13 cellular contexts compared by ENCODE assay signal in genomic region chr6:41964201-41964887, GRCh38. TPM values are rescaled to one million over a fixed set of nuclear protein-coding genes. Genes with fewer than 3 reads are reported as not detected.
DNase-seq lines count a peak whose midpoint lies in the region; ATAC-seq and TF ChIP-seq lines count a peak whose summit lies in the region.
"Had no signal": no experiment of that assay in that cellular context is flagged by ENCODE, and none has a peak within 500 bp of the region (broad histone marks: within the 10 kb centered on the region; RNA-seq: fewer than 3 reads in every experiment).

No MANE protein-coding gene starts in this region.

- no peaks in the 10 kb centered on the region for H3K27me3 ChIP-seq in DND-41 (ENCODE audit: insufficient read depth, low read length, poor library complexity)
- no peaks in the 10 kb centered on the region for H3K27me3 ChIP-seq in Karpas-422 (ENCODE audit: low read length)
- H3K27me3 ChIP-seq: testis had no signal

- H2AFZ ChIP-seq in DND-41 (ENCODE audit: low read depth, low read length) (no peak overlapping the region), Karpas-422 (ENCODE audit: low read length) (no peak overlapping the region)

- peak overlapping the region; percentile 2 for H3K27ac Mint-ChIP-seq in neural crest cell (ENCODE audit: unreplicated experiment)

- no peak overlapping the region; the same call in 1 of the 2 replicates for H3K27ac ChIP-seq in DND-41 (ENCODE audit: low read length)
- H3K27ac ChIP-seq in Karpas-422 (ENCODE audit: low read length), result no peak overlapping the region
- H3K27ac ChIP-seq: testis had no signal

- TF ChIP-seq CTCF in DND-41 (IDR thresholded peaks at IDR 0.05; ENCODE audit: borderline replicate concordance, extremely low read depth, low read length, poor library complexity, severe bottlenecking) (peak; percentile 9), neural crest cell (conservative IDR thresholded peaks at IDR 0.05) (no peak)

- H3K9me3 ChIP-seq in DND-41 (ENCODE audit: insufficient read depth, low read length, severe bottlenecking) (no peaks in the 10 kb centered on the region), Karpas-422 (ENCODE audit: low read length) (no peaks in the 10 kb centered on the region)
- H3K9me3 ChIP-seq: testis had no signal

- H3K4me1 ChIP-seq in DND-41 (ENCODE audit: insufficient read depth, low read length) (no peaks in the 10 kb centered on the region), Karpas-422 (ENCODE audit: low read length) (no peaks in the 10 kb centered on the region)

- peak; percentile 31 for DNase-seq in DND-41
- peak; percentile 28 for DNase-seq in NCI-H1694 treated with DMSO at 0.1 percent for 48 hours (lab: John Stamatoyannopoulos, UW)
- DNase-seq in astrocyte of the hippocampus (ENCODE audit: low read depth, low spot score), result peak; percentile 16
- DNase-seq in neural crest cell (ENCODE audit: low read depth, low spot score), result no peak
- no peak for DNase-seq in stimulated activated CD4-positive, alpha-beta T cell treated with anti-CD3 and anti-CD28 coated beads, Interleukin-4, amount 100 ng/mL, for 24 hours
- DNase-seq in Karpas-422, result no peak
- DNase-seq in Ammon's horn (ENCODE audit: low spot score), result no peak
- DNase-seq in NCI-H2196 treated with DMSO at 0.1 percent for 48 hours (lab: John Stamatoyannopoulos, UW; ENCODE audit: unreplicated experiment), result no peak
- DNase-seq: COR-L47, kidney, NCI-H526, Right ventricle myocardium superior, testis had no signal

- H3K27me3 Mint-ChIP-seq in neural crest cell (ENCODE audit: low read depth), result no peaks in the 10 kb centered on the region

- H3K4me3 ChIP-seq in DND-41 (ENCODE audit: low read depth in 1 of 2, low read length in 2 of 2) (no peak overlapping the region), Karpas-422 (ENCODE audit: low read length) (no peak overlapping the region)
- H3K4me3 ChIP-seq: testis had no signal

- H3K9me2 ChIP-seq in Karpas-422 (replicated peaks; ENCODE audit: insufficient read depth, low read length), result no peaks in the 10 kb centered on the region

- H3K4me1 Mint-ChIP-seq in neural crest cell, result peaks cover 34% of the 10 kb centered on the region

- H3K4me3 Mint-ChIP-seq in neural crest cell, result no peak overlapping the region

- no peaks in the 10 kb centered on the region for H3K9me3 Mint-ChIP-seq in neural crest cell

- peak; percentile 62 for ATAC-seq in DND-41 (ENCODE audit: insufficient read depth, low read depth)

- H3K36me3 ChIP-seq in DND-41 (ENCODE audit: insufficient read depth, low read length) (peaks cover 5% of the 10 kb centered on the region; the same call in 1 of the 2 replicates), Karpas-422 (ENCODE audit: insufficient read depth, low read length) (no peaks in the 10 kb centered on the region)

- H4K20me1 ChIP-seq in DND-41 (ENCODE audit: insufficient read depth, low read length) (no peaks in the 10 kb centered on the region), Karpas-422 (ENCODE audit: insufficient read depth, low read depth, low read length) (no peaks in the 10 kb centered on the region)

- H3K79me2 ChIP-seq in DND-41 (ENCODE audit: insufficient read depth, low read length) (peaks cover 7% of the 10 kb centered on the region; the same call in 1 of the 2 replicates), Karpas-422 (ENCODE audit: low read length) (no peaks in the 10 kb centered on the region)

- no peaks in the 10 kb centered on the region for H3K36me3 Mint-ChIP-seq in neural crest cell (ENCODE audit: low read depth)

- H3K9ac ChIP-seq in DND-41 (ENCODE audit: low read depth, low read length), result no peak overlapping the region
- H3K9ac ChIP-seq in Karpas-422 (ENCODE audit: low read length), result no peak overlapping the region

- H3K4me2 ChIP-seq in DND-41 (ENCODE audit: insufficient read depth, low read length) (no peak overlapping the region), Karpas-422 (ENCODE audit: low read depth, low read length, poor library complexity, severe bottlenecking) (no peak overlapping the region)

RNA-seq across cellular contexts. Expression of gene CCND3, which starts 22.7 kb away (rescaled TPM):
- total RNA-seq in neural crest cell, result 21.7 and 24.4 TPM in 2 replicates
- 63.5 and 74.8 TPM in 2 replicates for total RNA-seq in Karpas-422 (2014; rRNA removed; shearing (Covaris generic); ENCODE audit: low replicate concordance)

RNA-seq across cellular contexts. Expression of gene BYSL, which starts 43.0 kb away (rescaled TPM):
- 50.8 and 55.5 TPM in 2 replicates for total RNA-seq in neural crest cell
- total RNA-seq in Karpas-422 (2014; rRNA removed; shearing (Covaris generic); ENCODE audit: low replicate concordance), result 17.9 and 32.8 TPM in 2 replicates

RNA-seq across cellular contexts. Expression of gene MED20, which starts 43.4 kb away (rescaled TPM):
- 34.8 and 37.5 TPM in 2 replicates for total RNA-seq in neural crest cell
- 24.1 and 31.5 TPM in 2 replicates for total RNA-seq in Karpas-422 (2014; rRNA removed; shearing (Covaris generic); ENCODE audit: low replicate concordance)

Comparison
In these comparisons a context has a peak if more than half of its experiments do, and no peak if none do; other contexts are left out.
1. DNase-seq: peak in DND-41 (single experiment), NCI-H1694 treated with DMSO at 0.1 percent for 48 hours (single experiment) and astrocyte of the hippocampus (single experiment); none in neural crest cell (single experiment), stimulated activated CD4-positive, alpha-beta T cell treated with anti-CD3 and anti-CD28 coated beads, Interleukin-4, amount 100 ng/mL, for 24 hours (single experiment), Karpas-422 (single experiment), Ammon's horn (single experiment) and NCI-H2196 treated with DMSO at 0.1 percent for 48 hours (single experiment).